Comparison of ENCODE assay signal across 13 cellular contexts in genomic region chr6:71290611-71291010, GRCh38. TPM values are rescaled to one million over a fixed set of nuclear protein-coding genes. Genes with fewer than 3 reads are reported as not detected.
DNase-seq lines count a peak whose midpoint lies in the region; ATAC-seq, FAIRE-seq and TF ChIP-seq lines count a peak whose summit lies in the region.
"Had no signal": no experiment of that assay in that cellular context is flagged by ENCODE, and none has a peak within 500 bp of the region (broad histone marks: within the 10 kb centered on the region; RNA-seq: fewer than 3 reads in every experiment).

No MANE protein-coding gene starts in this region.

- H3K9me3 Mint-ChIP-seq in HFFc6 (no peaks in the 10 kb centered on the region), H9 (no peaks in the 10 kb centered on the region)
- no peaks in the 10 kb centered on the region for H3K9me3 Mint-ChIP-seq in central memory CD8-positive, alpha-beta T cell
- H3K9me3 Mint-ChIP-seq in naive thymus-derived CD4-positive, alpha-beta T cell: peaks cover 0 to under 1% (median 0%) of the 10 kb centered on the region in 11 donors

- H2BK12ac ChIP-seq in H9 (ENCODE audit: insufficient read length, low read depth, low read length): no peak overlapping the region

- H4K8ac ChIP-seq in H9 (replicated peaks; ENCODE audit: insufficient read length, low read depth, low read length): no peak overlapping the region

- no peak overlapping the region for H3K14ac ChIP-seq in H9 (ENCODE audit: insufficient read depth, low read length)

- H3K27ac Mint-ChIP-seq in HFFc6: peak overlapping the region; percentile 0; the same call in 1 of the 2 replicates
- H3K27ac Mint-ChIP-seq in central memory CD8-positive, alpha-beta T cell (ENCODE audit: low read depth): peak overlapping the region; percentile 56
- no peak overlapping the region for H3K27ac Mint-ChIP-seq in naive thymus-derived CD4-positive, alpha-beta T cell
- H3K27ac Mint-ChIP-seq in H9: no peak overlapping the region; a peak in 1 of 7 replicates
- H3K27ac Mint-ChIP-seq: activated CD8-positive, alpha-beta memory T cell treated with anti-CD3 and anti-CD28 coated beads, Interleukin-2, amount 10 ng/mL, durations not matched to agents 7 days and 5 days had no signal

- POLR2A ChIA-PET in naive thymus-derived CD4-positive, alpha-beta T cell (lab: Charles Lee): no interaction called here

- no peak overlapping the region for H2AFZ ChIP-seq in H9 (ENCODE audit: low read length)

- H3K4me1 Mint-ChIP-seq in HFFc6 (ENCODE audit: low read depth) (peaks cover 77% of the 10 kb centered on the region), H9 (peaks cover 24 to 26% of the 10 kb centered on the region in 2 experiments)
- H3K4me1 Mint-ChIP-seq in central memory CD8-positive, alpha-beta T cell: peaks cover 50% of the 10 kb centered on the region
- peaks cover 29 to 43% (median 35%) of the 10 kb centered on the region in 7 donors for H3K4me1 Mint-ChIP-seq in naive thymus-derived CD4-positive, alpha-beta T cell

- no peak overlapping the region for H3T11ph ChIP-seq in H9 (ENCODE audit: low read length)

- DNase-seq in HFFc6 (no peak), H9 (no peak), pancreas (no peak)
- no peak for DNase-seq in central memory CD8-positive, alpha-beta T cell (ENCODE audit: low spot score in 2 of 2)
- no peak for DNase-seq in naive thymus-derived CD4-positive, alpha-beta T cell
- no peak for DNase-seq in stimulated activated CD4-positive, alpha-beta T cell treated with anti-CD3 and anti-CD28 coated beads, Interleukin-2, amount 100 ng/mL, for 48 hours
- DNase-seq: activated CD8-positive, alpha-beta memory T cell treated with anti-CD3 and anti-CD28 coated beads, Interleukin-2, amount 10 ng/mL, durations not matched to agents 7 days and 5 days; Kasumi-1; stimulated activated CD4-positive, alpha-beta T cell treated with anti-CD3 and anti-CD28 coated beads, Interleukin-15, amount 100 ng/mL, for 24 hours had no signal

- H3K27me3 Mint-ChIP-seq in HFFc6 (ENCODE audit: insufficient read depth) (no peaks in the 10 kb centered on the region; the same call in 1 of the 2 replicates), H9 (ENCODE audit: low read depth) (peaks cover 9% of the 10 kb centered on the region)
- H3K27me3 Mint-ChIP-seq in central memory CD8-positive, alpha-beta T cell: no peaks in the 10 kb centered on the region
- peaks cover 0 to 15% (median 0%) of the 10 kb centered on the region in 5 donors for H3K27me3 Mint-ChIP-seq in naive thymus-derived CD4-positive, alpha-beta T cell

- H3K4me3 ChIP-seq in BLaER1 treated with 17β-estradiol and CSF1 and Interleukin-3, amounts not matched to agents 10 nM and 100 nM: peak overlapping the region; percentile 93 to 99 (median 97)
- H3K4me3 ChIP-seq in naive thymus-derived CD4-positive, alpha-beta T cell (ENCODE audit: low read length): no peak overlapping the region
- peak overlapping the region in 1 of 4 donors; percentile 86 for H3K4me3 ChIP-seq in pancreas

- peak overlapping the region; percentile 95 to 99 (median 98); a peak in 20 of 22 replicates for H3K27ac ChIP-seq in BLaER1 treated with 17β-estradiol and CSF1 and Interleukin-3, amounts not matched to agents 10 nM and 100 nM
- H3K27ac ChIP-seq in naive thymus-derived CD4-positive, alpha-beta T cell (ENCODE audit: low read depth, low read length): no peak overlapping the region
- H3K27ac ChIP-seq in H9 (ENCODE audit: insufficient read length, low read depth, low read length) (no peak overlapping the region), pancreas (no peak overlapping the region)

- no peak for ATAC-seq in central memory CD8-positive, alpha-beta T cell (replicated peaks; ENCODE audit: extremely low read depth, poor library complexity, severe bottlenecking)
- ATAC-seq in naive thymus-derived CD4-positive, alpha-beta T cell: no peak
- ATAC-seq in HG03457 (IDR thresholded peaks at IDR 0.05; ENCODE audit: unreplicated experiment): no peak
- no peak for ATAC-seq in pancreas
- ATAC-seq: activated CD8-positive, alpha-beta memory T cell treated with anti-CD3 and anti-CD28 coated beads, Interleukin-2, amount 10 ng/mL, durations not matched to agents 7 days and 5 days had no signal

- no peak overlapping the region for H4K91ac ChIP-seq in H9 (ENCODE audit: insufficient read length, low read depth, low read length)

- H3K23me2 ChIP-seq in H9 (ENCODE audit: insufficient read length, low read depth, low read length, poor library complexity, severe bottlenecking): peaks cover 9% of the 10 kb centered on the region

- no peak overlapping the region for H3K23ac ChIP-seq in H9 (ENCODE audit: insufficient read length, low read depth, low read length)

- H2BK20ac ChIP-seq in H9 (ENCODE audit: low read depth, low read length, poor library complexity, severe bottlenecking): no peak overlapping the region

- no peak overlapping the region for H3K18ac ChIP-seq in H9 (ENCODE audit: insufficient read length, low read depth, low read length)

- H4K5ac ChIP-seq in H9 (ENCODE audit: insufficient read length, low read depth, low read length): no peak overlapping the region

- H3K9me3 ChIP-seq in BLaER1 treated with 17β-estradiol and CSF1 and Interleukin-3, amounts not matched to agents 10 nM and 100 nM (replicated peaks in 1 of 11): no peaks in the 10 kb centered on the region
- H3K9me3 ChIP-seq in naive thymus-derived CD4-positive, alpha-beta T cell (ENCODE audit: control insufficient read depth in 2 of 3, low read length in 3 of 3): no peaks in the 10 kb centered on the region
- H3K9me3 ChIP-seq in H9 (ENCODE audit: control insufficient read depth, low read depth, low read length) (no peaks in the 10 kb centered on the region), pancreas (no peaks in the 10 kb centered on the region)

- no peak overlapping the region for H3K4ac ChIP-seq in H9 (ENCODE audit: low read depth, low read length)

- H3K4me1 ChIP-seq in BLaER1 treated with 17β-estradiol and CSF1 and Interleukin-3, amounts not matched to agents 10 nM and 100 nM: peaks cover 38 to 65% (median 44%) of the 10 kb centered on the region in 10 experiments
- peaks cover 5 to 26% of the 10 kb centered on the region in 2 donors for H3K4me1 ChIP-seq in naive thymus-derived CD4-positive, alpha-beta T cell (ENCODE audit: control insufficient read depth in 2 of 2, insufficient read depth in 2 of 2, low read length in 2 of 2)
- H3K4me1 ChIP-seq in H9 (ENCODE audit: insufficient read depth, low read length) (peaks cover 3% of the 10 kb centered on the region; the same call in 1 of the 2 replicates), pancreas (peaks cover 0 to 28% (median 0%) of the 10 kb centered on the region in 3 donors)

- intact Hi-C loops in naive thymus-derived CD4-positive, alpha-beta T cell (cut with micrococcal nuclease): no loop called here
- intact Hi-C loops in pancreas (cut with DNase I): no loop called here

- H3K27me3 ChIP-seq in BLaER1 treated with 17β-estradiol and CSF1 and Interleukin-3, amounts not matched to agents 10 nM and 100 nM: no peaks in the 10 kb centered on the region
- no peaks in the 10 kb centered on the region for H3K27me3 ChIP-seq in naive thymus-derived CD4-positive, alpha-beta T cell (ENCODE audit: control insufficient read depth in 2 of 2, insufficient read depth in 2 of 2, low read length in 2 of 2)
- H3K27me3 ChIP-seq in H9 (ENCODE audit: insufficient read depth, low read length): no peaks in the 10 kb centered on the region; the same call in 1 of the 2 replicates
- no peaks in the 10 kb centered on the region for H3K27me3 ChIP-seq in pancreas

- H4K20me1 ChIP-seq in BLaER1 treated with 17β-estradiol and CSF1 and Interleukin-3, amounts not matched to agents 10 nM and 100 nM: peaks cover 16 to 69% (median 56%) of the 10 kb centered on the region in 11 experiments; a peak in 19 of 22 replicates
- no peaks in the 10 kb centered on the region for H4K20me1 ChIP-seq in H9 (ENCODE audit: control insufficient read depth, insufficient read depth, insufficient read length)

- CTCF ChIA-PET in naive thymus-derived CD4-positive, alpha-beta T cell (lab: Charles Lee): no interaction called here

- H2BK120ac ChIP-seq in H9 (ENCODE audit: low read depth, low read length, poor library complexity, severe bottlenecking): no peak overlapping the region

- peaks cover 5% of the 10 kb centered on the region; the same call in 1 of the 2 replicates for H3K79me2 ChIP-seq in H9 (ENCODE audit: insufficient read depth, low read length)

- no peak overlapping the region for H2AK5ac ChIP-seq in H9 (ENCODE audit: insufficient read length, low read length)

- H3K36me3 Mint-ChIP-seq in HFFc6 (ENCODE audit: low read depth) (peaks cover 46% of the 10 kb centered on the region), H9 (ENCODE audit: insufficient read depth in 1 of 3, low read depth in 3 of 3) (peaks cover 0 to 7% (median 0%) of the 10 kb centered on the region in 3 experiments; a peak in 4 of 7 replicates)
- peaks cover 19% of the 10 kb centered on the region for H3K36me3 Mint-ChIP-seq in central memory CD8-positive, alpha-beta T cell (ENCODE audit: insufficient read depth)
- peaks cover 9 to 20% (median 18%) of the 10 kb centered on the region in 5 donors for H3K36me3 Mint-ChIP-seq in naive thymus-derived CD4-positive, alpha-beta T cell

- H3K79me1 ChIP-seq in H9 (ENCODE audit: insufficient read depth, low read depth, low read length, poor library complexity, severe bottlenecking): no peaks in the 10 kb centered on the region

- H2BK5ac ChIP-seq in H9 (ENCODE audit: insufficient read length, low read length): no peak overlapping the region

- TF ChIP-seq CTCF in HFFc6 (IDR thresholded peaks at IDR 0.05) (no peak), H9 (conservative IDR thresholded peaks at IDR 0.05) (no peak), pancreas (IDR thresholded peaks at IDR 0.05) (no peak)

- no peak for FAIRE-seq in pancreas (lab: Jason Lieb, UNC)
- FAIRE-seq: G401.6, urothelium cell line had no signal

- no peak overlapping the region for H2BK15ac ChIP-seq in H9 (ENCODE audit: low read depth, low read length)

- H3K56ac ChIP-seq in H9 (ENCODE audit: insufficient read length, low read depth, low read length): no peak overlapping the region

- H3K36me3 ChIP-seq in BLaER1 treated with 17β-estradiol and CSF1 and Interleukin-3, amounts not matched to agents 10 nM and 100 nM: peaks cover 26 to 59% (median 56%) of the 10 kb centered on the region in 11 experiments
- peaks cover 0 to 3% (median 0%) of the 10 kb centered on the region in 3 experiments for H3K36me3 ChIP-seq in naive thymus-derived CD4-positive, alpha-beta T cell (ENCODE audit: control insufficient read depth in 2 of 3, insufficient read depth in 3 of 3, low read length in 3 of 3)
- no peaks in the 10 kb centered on the region for H3K36me3 ChIP-seq in pancreas

- no CpG with 5 or more reads among the region's 2 CpGs for WGBS in H9 (ENCODE audit: extremely low coverage, insufficient read length, low lambda C conversion rate)
- WGBS in pancreas, 2 donors: 56 to 59% methylated on average over 2 of the region's 2 CpGs

- peak overlapping the region; percentile 95 to 100 (median 99) for H3K9ac ChIP-seq in BLaER1 treated with 17β-estradiol and CSF1 and Interleukin-3, amounts not matched to agents 10 nM and 100 nM
- no peak overlapping the region for H3K9ac ChIP-seq in H9 (ENCODE audit: extremely low read depth, insufficient read length, low read length)

- peak overlapping the region; percentile 80 to 98 (median 91) for H3K4me2 ChIP-seq in BLaER1 treated with 17β-estradiol and CSF1 and Interleukin-3, amounts not matched to agents 10 nM and 100 nM
- H3K4me2 ChIP-seq in H9 (ENCODE audit: insufficient read depth, insufficient read length, low read length): no peak overlapping the region

- H3K4me3 Mint-ChIP-seq in HFFc6 (peak overlapping the region; percentile 89), H9 (peak overlapping the region in 1 of 2 experiments; percentile 38; a peak in 1 of 5 replicates)
- H3K4me3 Mint-ChIP-seq in central memory CD8-positive, alpha-beta T cell: peak overlapping the region; percentile 83
- H3K4me3 Mint-ChIP-seq in naive thymus-derived CD4-positive, alpha-beta T cell: peak overlapping the region in 8 of 10 donors; percentile 4 to 88 (median 69)

RNA-seq across cellular contexts. Expression of gene OGFRL1, which starts 2.0 kb away (rescaled TPM):
- 10 to 100 TPM; 21.4 to 34.5 (median 25.2) TPM for total RNA-seq in HFFc6 (2021; fragmentation: NEBNext Ultra II Directional; extraction: Animal tissue kit (Norgen Biotek cat#: 25700))
- 10 to 100 TPM in 2 of 5 experiments, 1 to 10 TPM in 3; 4.3 to 30.4 (median 4.7) TPM for total RNA-seq in naive thymus-derived CD4-positive, alpha-beta T cell
- 1 to 10 TPM in 1 of 2 donors, under 1 TPM in 1; 0.89 to 1.1 TPM for polyA plus RNA-seq in naive thymus-derived CD4-positive, alpha-beta T cell
- 2.8 and 2.9 TPM in 2 replicates for total RNA-seq in H9 (2021)
- 10 to 100 TPM in 1 of 6 donors, 1 to 10 TPM in 5; 3.9 to 10.8 (median 5.7) TPM for total RNA-seq in pancreas
- 1 to 10 TPM; 3.3 to 4.3 TPM for polyA plus RNA-seq in pancreas

Comparison
In these comparisons a context has a peak if more than half of its experiments do, and no peak if none do; other contexts are left out.
1. H3K27ac ChIP-seq: peak in BLaER1 treated with 17β-estradiol and CSF1 and Interleukin-3, amounts not matched to agents 10 nM and 100 nM (11 of 11); none in naive thymus-derived CD4-positive, alpha-beta T cell (single experiment), H9 (single experiment) and pancreas (0 of 4).
2. H3K27ac Mint-ChIP-seq: peak in HFFc6 (single experiment) and central memory CD8-positive, alpha-beta T cell (single experiment); none in naive thymus-derived CD4-positive, alpha-beta T cell (0 of 9) and H9 (0 of 3).